23 cellular contexts compared by ENCODE assay signal in the genomic region with DNA sequence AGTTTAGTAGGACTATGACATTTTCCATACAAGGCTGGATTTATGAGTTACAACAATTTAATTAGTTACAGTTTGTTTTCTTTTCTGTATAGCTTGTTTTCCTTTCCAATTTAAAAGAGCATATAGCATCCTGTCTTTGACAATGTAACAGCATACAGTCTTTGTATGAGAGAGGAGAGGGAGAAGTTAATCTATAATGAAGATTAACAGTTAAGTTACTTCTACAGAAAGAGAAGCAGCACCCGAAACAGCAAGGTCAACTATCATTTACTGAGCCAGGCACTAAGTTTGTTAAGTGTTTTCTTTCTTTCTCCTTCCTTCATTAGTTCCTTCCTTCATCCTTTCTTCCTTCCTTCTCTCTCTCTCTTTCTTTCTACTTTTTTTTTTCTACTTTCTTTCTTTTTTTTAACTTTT.
"Had no signal": no experiment of that assay in that cellular context is flagged by ENCODE, and none has a peak within 500 bp of the region (broad histone marks: within the 10 kb centered on the region; RNA-seq: fewer than 3 reads in every experiment).

No MANE protein-coding gene starts in this region.

- H2AFZ ChIP-seq: parathyroid adenoma had no signal

- H3K4me1 Mint-ChIP-seq: naive B cell; stimulated activated memory B cell treated with anti-CD40 and anti-IgM and Interleukin-4, amounts not matched to agents 10 μg/mL and 1 μg/mL and 100 μg/mL, for 72 hours had no signal

- H3K4me3 Mint-ChIP-seq: naive B cell; nephron progenitor cell; stimulated activated memory B cell treated with anti-CD40 and anti-IgM and Interleukin-4, amounts not matched to agents 10 μg/mL and 1 μg/mL and 100 μg/mL, for 72 hours; stimulated activated naive CD8-positive, alpha-beta T cell treated with anti-CD3 and anti-CD28 coated beads, Interleukin-15, Interleukin-2, amounts not matched to agents 100 ng/mL and 50 ng/mL, for 24 hours had no signal

- FAIRE-seq: colon, keratinocyte had no signal

- H3K36me3 ChIP-seq: heart left ventricle, spleen, tibial artery, upper lobe of left lung, vagina had no signal

- ATAC-seq: heart left ventricle; left ventricle myocardium superior; psoas muscle; sciatic nerve; stimulated activated memory B cell treated with anti-CD40 and anti-IgM and Interleukin-4, amounts not matched to agents 10 μg/mL and 1 μg/mL and 100 μg/mL, for 72 hours had no signal

- H3K4me3 ChIP-seq: heart left ventricle, lung, psoas muscle, spleen, tibial artery, upper lobe of left lung, vagina had no signal

- H3K27ac ChIP-seq: foreskin keratinocyte, heart left ventricle, parathyroid adenoma, psoas muscle, spleen, tibial artery, upper lobe of left lung, vagina had no signal

- H3K27me3 ChIP-seq: foreskin keratinocyte, heart left ventricle, spleen, tibial artery, upper lobe of left lung, vagina had no signal

- H3K27me3 Mint-ChIP-seq: stimulated activated memory B cell treated with anti-CD40 and anti-IgM and Interleukin-4, amounts not matched to agents 10 μg/mL and 1 μg/mL and 100 μg/mL, for 72 hours; stimulated activated naive CD8-positive, alpha-beta T cell treated with anti-CD3 and anti-CD28 coated beads, Interleukin-15, Interleukin-2, amounts not matched to agents 100 ng/mL and 50 ng/mL, for 24 hours had no signal

- DNase-seq: dermis blood vessel endothelial cell; foreskin keratinocyte; heart left ventricle; left ventricle myocardium superior; mesenchymal stem cell; naive B cell; nephron progenitor cell; psoas muscle; retina; spleen; stimulated activated CD4-positive, alpha-beta T cell treated with anti-CD3 and anti-CD28 coated beads, Interleukin-15, amount 100 ng/mL, for 24 hours; stimulated activated CD4-positive, alpha-beta T cell treated with anti-CD3 and anti-CD28 coated beads, Interleukin-1b, Interleukin-23, amount 100 ng/mL, for 48 hours; stimulated activated CD4-positive, alpha-beta T cell treated with anti-CD3 and anti-CD28 coated beads, Interleukin-4, amount 100 ng/mL, for 24 hours; tibial artery; upper lobe of left lung had no signal

- H3K9me3 ChIP-seq: heart left ventricle, psoas muscle, tibial artery, upper lobe of left lung, vagina had no signal

- H3K9ac ChIP-seq: parathyroid adenoma had no signal

- H3K27ac Mint-ChIP-seq: naive B cell; nephron progenitor cell; stimulated activated memory B cell treated with anti-CD40 and anti-IgM and Interleukin-4, amounts not matched to agents 10 μg/mL and 1 μg/mL and 100 μg/mL, for 72 hours; stimulated activated naive CD8-positive, alpha-beta T cell treated with anti-CD3 and anti-CD28 coated beads, Interleukin-15, Interleukin-2, amounts not matched to agents 100 ng/mL and 50 ng/mL, for 24 hours had no signal

- H3K9me3 Mint-ChIP-seq: naive B cell; nephron progenitor cell; stimulated activated memory B cell treated with anti-CD40 and anti-IgM and Interleukin-4, amounts not matched to agents 10 μg/mL and 1 μg/mL and 100 μg/mL, for 72 hours; stimulated activated naive CD8-positive, alpha-beta T cell treated with anti-CD3 and anti-CD28 coated beads, Interleukin-15, Interleukin-2, amounts not matched to agents 100 ng/mL and 50 ng/mL, for 24 hours had no signal

- H3K36me3 Mint-ChIP-seq: naive B cell; stimulated activated memory B cell treated with anti-CD40 and anti-IgM and Interleukin-4, amounts not matched to agents 10 μg/mL and 1 μg/mL and 100 μg/mL, for 72 hours had no signal

- H3K4me1 ChIP-seq: foreskin keratinocyte, parathyroid adenoma, psoas muscle had no signal

- H3K79me2 ChIP-seq: parathyroid adenoma had no signal
